Comparison of ENCODE assay signal across 36 cellular contexts in the genomic region with DNA sequence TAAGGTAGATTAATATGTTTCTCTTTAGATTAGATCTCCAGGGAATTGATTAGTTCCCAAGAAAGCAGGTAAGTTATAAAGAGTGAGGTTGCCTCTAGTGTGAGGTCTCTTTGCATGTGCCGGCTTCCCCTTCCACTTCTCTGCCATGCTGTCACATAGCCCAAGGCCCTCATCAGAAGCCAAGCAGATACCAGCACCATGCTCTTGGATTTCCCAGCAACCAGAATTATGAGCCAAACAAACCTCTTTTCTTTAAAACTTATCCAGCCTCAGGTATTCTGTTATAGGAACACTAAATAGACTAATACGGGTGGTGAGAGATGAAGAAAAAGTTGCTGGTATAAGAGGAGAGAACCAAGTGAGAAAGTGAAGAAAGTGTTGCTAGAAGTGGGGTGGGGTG. TPM values are rescaled to one million over a fixed set of nuclear protein-coding genes. Genes with fewer than 3 reads are reported as not detected.
A peak's percentile ranks its signal among the peaks of the same experiment; 100 is the strongest.
DNase-seq lines count a peak whose midpoint lies in the region; ATAC-seq, FAIRE-seq and TF ChIP-seq lines count a peak whose summit lies in the region.
"Had no signal": no experiment of that assay in that cellular context is flagged by ENCODE, and none has a peak within 500 bp of the region (broad histone marks: within the 10 kb centered on the region; RNA-seq: fewer than 3 reads in every experiment).

No MANE protein-coding gene starts in this region.

- dilution Hi-C loops in endothelial cell of umbilical vein (cut with MboI; ENCODE audit: extremely low pct_ligation_motif_present, low sequenced_read_pairs) = no loop called here

- H3K27ac Mint-ChIP-seq in endodermal cell (no peak overlapping the region), endothelial cell (ENCODE audit: unreplicated experiment) (no peak overlapping the region)
- no peak overlapping the region for H3K27ac Mint-ChIP-seq in activated T-helper 1 cell treated with anti-CD3 and anti-CD28 coated beads, Interleukin-12 subunit alpha, Interleukin-12 subunit beta, Interleukin-2, Interleukin-4 antibody, amounts not matched to agents 30 ng/mL and 10 ng/mL and 1 ng/mL, durations not matched to agents 14 hours and 24 hours and 36 hours
- no peak overlapping the region for H3K27ac Mint-ChIP-seq in CD8-positive, alpha-beta T cell
- H3K27ac Mint-ChIP-seq: B cell; CD4-positive, alpha-beta memory T cell; CD4-positive, alpha-beta T cell; CD4-positive, CD25-positive, alpha-beta regulatory T cell; CD8-positive, alpha-beta memory T cell had no signal

- DNase-seq in endodermal cell (no peak), endothelial cell (ENCODE audit: low spot score) (no peak), endothelial cell of umbilical vein (ENCODE audit: low read depth, low spot score) (no peak), trophoblast cell (peak; percentile 61 to 86), dermis blood vessel endothelial cell (no peak), NCI-H1930 (lab: John Stamatoyannopoulos, UW) (no peak)
- no peak for DNase-seq in activated T-helper 1 cell treated with anti-CD3 and anti-CD28 coated beads, Interleukin-12 subunit alpha, Interleukin-12 subunit beta, Interleukin-2, Interleukin-4 antibody, amounts not matched to agents 30 ng/mL and 10 ng/mL and 1 ng/mL, durations not matched to agents 14 hours and 24 hours and 36 hours (ENCODE audit: low spot score)
- DNase-seq in CD8-positive, alpha-beta T cell = no peak
- DNase-seq: 8988T; ACHN; AML-193; BE2C; C1 segment of cervical spinal cord; Caco-2; Calu3; CD4-positive, alpha-beta memory T cell; CD4-positive, alpha-beta T cell; CD4-positive, CD25-positive, alpha-beta regulatory T cell; CD8-positive, alpha-beta memory T cell; COR-L47; DMS 273 treated with DMSO at 0.1 percent for 48 hours; DMS153; DMS53; DMS79; DMS79 treated with DMSO at 0.1 percent for 48 hours; DND-41; EL had no signal

- TF ChIP-seq CTCF in endodermal cell (conservative IDR thresholded peaks at IDR 0.05) (no peak), endothelial cell (IDR thresholded peaks at IDR 0.05; ENCODE audit: unreplicated experiment) (no peak), endothelial cell of umbilical vein (IDR thresholded peaks at IDR 0.05; ENCODE audit: extremely low read depth in 1 of 2, insufficient read depth in 1 of 2, low read depth in 1 of 2, low read length in 2 of 2) (no peak)
- no peak for TF ChIP-seq CTCF in CD8-positive, alpha-beta T cell (IDR thresholded peaks at IDR 0.05)

- intact Hi-C loops in endothelial cell of umbilical vein (cut with micrococcal nuclease) = no loop called here
- intact Hi-C loops in activated T-helper 1 cell treated with anti-CD3 and anti-CD28 coated beads, Interleukin-12 subunit alpha, Interleukin-12 subunit beta, Interleukin-2, Interleukin-4 antibody, amounts not matched to agents 30 ng/mL and 10 ng/mL and 1 ng/mL, durations not matched to agents 14 hours and 24 hours and 36 hours (cut with micrococcal nuclease) = no loop called here
- intact Hi-C loops in CD8-positive, alpha-beta T cell (cut with DNase I, micrococcal nuclease) = no loop called here

- WGBS in endodermal cell (ENCODE audit: insufficient coverage in 1 of 2, insufficient read length in 1 of 2), 2 experiments = 94 to 100% methylated on average over 1 to 2 of the region's 2 CpGs
- WGBS in trophoblast cell (ENCODE audit: extremely low coverage, insufficient coverage, insufficient read length) = no CpG with 5 or more reads among the region's 2 CpGs

- H4K12ac ChIP-seq in trophoblast cell (ENCODE audit: low read depth, low read length) = no peak overlapping the region

- no peak overlapping the region for H2BK120ac ChIP-seq in trophoblast cell (ENCODE audit: insufficient read depth, low read length, poor library complexity)

- H3K9me3 Mint-ChIP-seq in endodermal cell (peaks cover 17% of the 10 kb centered on the region), endothelial cell (ENCODE audit: unreplicated experiment) (no peaks in the 10 kb centered on the region)
- peaks cover 4% of the 10 kb centered on the region for H3K9me3 Mint-ChIP-seq in activated T-helper 1 cell treated with anti-CD3 and anti-CD28 coated beads, Interleukin-12 subunit alpha, Interleukin-12 subunit beta, Interleukin-2, Interleukin-4 antibody, amounts not matched to agents 30 ng/mL and 10 ng/mL and 1 ng/mL, durations not matched to agents 14 hours and 24 hours and 36 hours
- H3K9me3 Mint-ChIP-seq in CD8-positive, alpha-beta T cell = peaks cover 3% of the 10 kb centered on the region
- H3K9me3 Mint-ChIP-seq: CD4-positive, alpha-beta T cell had no signal

- no peak for ATAC-seq in CD8-positive, alpha-beta T cell
- ATAC-seq: A549 had no signal

- H2AFZ ChIP-seq in endothelial cell of umbilical vein (ENCODE audit: low read depth, low read length) (no peak overlapping the region), trophoblast cell (ENCODE audit: insufficient read depth, low read length, poor library complexity) (no peak overlapping the region)

- H3K4me3 Mint-ChIP-seq in endodermal cell (no peak overlapping the region), endothelial cell (ENCODE audit: unreplicated experiment) (peak overlapping the region; percentile 2)
- H3K4me3 Mint-ChIP-seq in activated T-helper 1 cell treated with anti-CD3 and anti-CD28 coated beads, Interleukin-12 subunit alpha, Interleukin-12 subunit beta, Interleukin-2, Interleukin-4 antibody, amounts not matched to agents 30 ng/mL and 10 ng/mL and 1 ng/mL, durations not matched to agents 14 hours and 24 hours and 36 hours = no peak overlapping the region
- H3K4me3 Mint-ChIP-seq in CD8-positive, alpha-beta T cell = no peak overlapping the region
- H3K4me3 Mint-ChIP-seq: B cell; CD14-positive monocyte; CD4-positive, alpha-beta memory T cell; CD4-positive, alpha-beta T cell; CD4-positive, CD25-positive, alpha-beta regulatory T cell; CD8-positive, alpha-beta memory T cell had no signal

- no peak overlapping the region for H3K4ac ChIP-seq in trophoblast cell (ENCODE audit: low read depth, low read length)

- no peak overlapping the region for H2BK5ac ChIP-seq in trophoblast cell (ENCODE audit: low read depth, low read length, poor library complexity)

- CTCF ChIA-PET in endothelial cell of umbilical vein (lab: Charles Lee) = no interaction called here
- CTCF ChIA-PET in CD8-positive, alpha-beta T cell (lab: Charles Lee) = no interaction called here

- H4K8ac ChIP-seq in trophoblast cell (ENCODE audit: low read depth, low read length) = no peak overlapping the region

- no peak overlapping the region for H3K9ac ChIP-seq in endodermal cell (ENCODE audit: extremely low read depth, low read length, poor library complexity, severe bottlenecking)
- H3K9ac ChIP-seq in endothelial cell of umbilical vein (replicated peaks; ENCODE audit: extremely low read depth, insufficient read depth, low read length) = no peak overlapping the region
- H3K9ac ChIP-seq in trophoblast cell (ENCODE audit: low read length) = no peak overlapping the region
- H3K9ac ChIP-seq: BLaER1; BLaER1 treated with 17β-estradiol and CSF1 and Interleukin-3, amounts not matched to agents 10 nM and 100 nM had no signal

- no peaks in the 10 kb centered on the region for H3K27me3 ChIP-seq in endodermal cell (ENCODE audit: control insufficient read depth, insufficient read depth, low read length, poor library complexity, severe bottlenecking)
- H3K27me3 ChIP-seq in endothelial cell of umbilical vein (ENCODE audit: control insufficient read depth in 2 of 2, insufficient read depth in 2 of 2, low read length in 2 of 2) = no peaks in the 10 kb centered on the region
- no peaks in the 10 kb centered on the region for H3K27me3 ChIP-seq in trophoblast cell (ENCODE audit: insufficient read depth, low read length)
- H3K27me3 ChIP-seq in CD8-positive, alpha-beta T cell (ENCODE audit: insufficient read depth, low read length) = no peaks in the 10 kb centered on the region
- H3K27me3 ChIP-seq: BE2C; BLaER1; BLaER1 treated with 17β-estradiol and CSF1 and Interleukin-3, amounts not matched to agents 10 nM and 100 nM had no signal

- no peak overlapping the region for H3K18ac ChIP-seq in trophoblast cell (ENCODE audit: low read length)

- no TSS peak for BruUV-seq in endothelial cell of umbilical vein (replicated peaks; lab: Mats Ljungman, UMichigan)

- POLR2A ChIA-PET in endothelial cell of umbilical vein (lab: Charles Lee) = no interaction called here
- POLR2A ChIA-PET in CD8-positive, alpha-beta T cell (lab: Charles Lee) = no interaction called here

- H3K27me3 Mint-ChIP-seq in endodermal cell (ENCODE audit: insufficient read depth) (no peaks in the 10 kb centered on the region), endothelial cell (ENCODE audit: unreplicated experiment) (no peaks in the 10 kb centered on the region)
- peaks cover 3% of the 10 kb centered on the region for H3K27me3 Mint-ChIP-seq in activated T-helper 1 cell treated with anti-CD3 and anti-CD28 coated beads, Interleukin-12 subunit alpha, Interleukin-12 subunit beta, Interleukin-2, Interleukin-4 antibody, amounts not matched to agents 30 ng/mL and 10 ng/mL and 1 ng/mL, durations not matched to agents 14 hours and 24 hours and 36 hours (ENCODE audit: insufficient read depth)
- H3K27me3 Mint-ChIP-seq in CD8-positive, alpha-beta T cell (ENCODE audit: low read depth) = no peaks in the 10 kb centered on the region
- H3K27me3 Mint-ChIP-seq: B cell; CD4-positive, alpha-beta T cell; CD4-positive, CD25-positive, alpha-beta regulatory T cell had no signal

- no peak overlapping the region for H4K91ac ChIP-seq in trophoblast cell (ENCODE audit: low read depth, low read length)

- H3K79me1 ChIP-seq in trophoblast cell (ENCODE audit: low read length) = no peaks in the 10 kb centered on the region

- H2BK12ac ChIP-seq in trophoblast cell (ENCODE audit: low read length) = no peak overlapping the region

- no peak overlapping the region for H3K14ac ChIP-seq in trophoblast cell (ENCODE audit: low read length)

- H3K4me1 Mint-ChIP-seq in endodermal cell = peaks cover 15% of the 10 kb centered on the region
- no peaks in the 10 kb centered on the region for H3K4me1 Mint-ChIP-seq in endothelial cell (ENCODE audit: unreplicated experiment)
- H3K4me1 Mint-ChIP-seq in activated T-helper 1 cell treated with anti-CD3 and anti-CD28 coated beads, Interleukin-12 subunit alpha, Interleukin-12 subunit beta, Interleukin-2, Interleukin-4 antibody, amounts not matched to agents 30 ng/mL and 10 ng/mL and 1 ng/mL, durations not matched to agents 14 hours and 24 hours and 36 hours (ENCODE audit: low read depth) = no peaks in the 10 kb centered on the region
- no peaks in the 10 kb centered on the region for H3K4me1 Mint-ChIP-seq in CD8-positive, alpha-beta T cell (ENCODE audit: low read depth)
- H3K4me1 Mint-ChIP-seq: B cell; CD14-positive monocyte; CD4-positive, alpha-beta memory T cell; CD4-positive, CD25-positive, alpha-beta regulatory T cell; CD8-positive, alpha-beta memory T cell had no signal

- H3K36me3 Mint-ChIP-seq in endodermal cell (ENCODE audit: low read depth) = peaks cover 51% of the 10 kb centered on the region
- H3K36me3 Mint-ChIP-seq in endothelial cell (ENCODE audit: low read depth, unreplicated experiment) = peaks cover 22% of the 10 kb centered on the region
- no peaks in the 10 kb centered on the region for H3K36me3 Mint-ChIP-seq in activated T-helper 1 cell treated with anti-CD3 and anti-CD28 coated beads, Interleukin-12 subunit alpha, Interleukin-12 subunit beta, Interleukin-2, Interleukin-4 antibody, amounts not matched to agents 30 ng/mL and 10 ng/mL and 1 ng/mL, durations not matched to agents 14 hours and 24 hours and 36 hours (ENCODE audit: low read depth)
- no peaks in the 10 kb centered on the region for H3K36me3 Mint-ChIP-seq in CD8-positive, alpha-beta T cell
- H3K36me3 Mint-ChIP-seq: CD4-positive, alpha-beta memory T cell; CD4-positive, CD25-positive, alpha-beta regulatory T cell; CD8-positive, alpha-beta memory T cell had no signal

- H3K9me3 ChIP-seq in endodermal cell (ENCODE audit: control insufficient read depth, low read length) (peaks cover 23% of the 10 kb centered on the region), endothelial cell of umbilical vein (replicated peaks; ENCODE audit: control insufficient read depth, insufficient read depth, low read length) (no peaks in the 10 kb centered on the region), trophoblast cell (ENCODE audit: insufficient read depth, low read depth, low read length) (no peaks in the 10 kb centered on the region)
- H3K9me3 ChIP-seq in CD8-positive, alpha-beta T cell (ENCODE audit: low read length) = no peaks in the 10 kb centered on the region
- H3K9me3 ChIP-seq: BE2C had no signal

- TF ChIP-seq POLR2A in endothelial cell of umbilical vein (IDR thresholded peaks at IDR 0.05; ENCODE audit: low read depth, low read length) = no peak

- H2AK5ac ChIP-seq in trophoblast cell (ENCODE audit: low read length) = no peak overlapping the region

- H3K79me2 ChIP-seq in endothelial cell of umbilical vein (ENCODE audit: control insufficient read depth, insufficient read depth, low read length) (peaks cover 100% of the 10 kb centered on the region), trophoblast cell (ENCODE audit: control insufficient read depth, insufficient read depth, low read length, poor library complexity) (peaks cover 2% of the 10 kb centered on the region)

- H3K27ac ChIP-seq in endodermal cell (ENCODE audit: low read depth, low read length) (no peak overlapping the region), endothelial cell of umbilical vein (ENCODE audit: insufficient read depth, low read depth, low read length) (no peak overlapping the region), trophoblast cell (ENCODE audit: low read depth, low read length) (no peak overlapping the region)
- H3K27ac ChIP-seq in CD8-positive, alpha-beta T cell (ENCODE audit: low read depth, low read length) = no peak overlapping the region
- H3K27ac ChIP-seq: 22Rv1; A549; BLaER1; BLaER1 treated with 17β-estradiol and CSF1 and Interleukin-3, amounts not matched to agents 10 nM and 100 nM; C4-2B had no signal

- FAIRE-seq in endothelial cell of umbilical vein (lab: Jason Lieb, UNC) = no peak
- FAIRE-seq: A204.1, A549, D721Med had no signal

- H3K4me3 ChIP-seq in endodermal cell (ENCODE audit: low read length) (peak overlapping the region; percentile 10), endothelial cell of umbilical vein (replicated peaks in 1 of 3; ENCODE audit: insufficient read depth in 1 of 3, low read depth in 1 of 3, low read length in 3 of 3) (no peak overlapping the region), trophoblast cell (ENCODE audit: low read depth, low read length) (no peak overlapping the region)
- no peak overlapping the region for H3K4me3 ChIP-seq in CD8-positive, alpha-beta T cell (ENCODE audit: low read depth, low read length)
- H3K4me3 ChIP-seq: A549; BLaER1; BLaER1 treated with 17β-estradiol and CSF1 and Interleukin-3, amounts not matched to agents 10 nM and 100 nM had no signal

- no peak overlapping the region for H3K4me2 ChIP-seq in endothelial cell of umbilical vein (ENCODE audit: insufficient read depth, low read length)
- H3K4me2 ChIP-seq in trophoblast cell (ENCODE audit: low read length) = no peak overlapping the region
- H3K4me2 ChIP-seq: A549; BLaER1; BLaER1 treated with 17β-estradiol and CSF1 and Interleukin-3, amounts not matched to agents 10 nM and 100 nM had no signal

- H3K9me1 ChIP-seq in endothelial cell of umbilical vein (replicated peaks; ENCODE audit: control insufficient read depth, extremely low read depth, insufficient read depth, low read length) = no peaks in the 10 kb centered on the region

- peaks cover 7% of the 10 kb centered on the region for H4K20me1 ChIP-seq in endothelial cell of umbilical vein (replicated peaks; ENCODE audit: control insufficient read depth, extremely low read depth, insufficient read depth, low read length)

- H3K36me3 ChIP-seq in endodermal cell (ENCODE audit: control insufficient read depth, insufficient read depth, low read length) (peaks cover 74% of the 10 kb centered on the region), endothelial cell of umbilical vein (ENCODE audit: control insufficient read depth in 2 of 2, extremely low read depth in 1 of 2, insufficient read depth in 2 of 2, low read length in 2 of 2) (peaks cover 7 to 25% of the 10 kb centered on the region in 2 experiments), trophoblast cell (ENCODE audit: control insufficient read depth in 1 of 2, insufficient read depth in 2 of 2, low read length in 2 of 2) (peaks cover 6 to 9% of the 10 kb centered on the region in 2 experiments)
- no peaks in the 10 kb centered on the region for H3K36me3 ChIP-seq in CD8-positive, alpha-beta T cell (ENCODE audit: insufficient read depth, low read length)

- H3K4me1 ChIP-seq in endodermal cell (ENCODE audit: control insufficient read depth, insufficient read depth, low read length) = peaks cover 4% of the 10 kb centered on the region
- H3K4me1 ChIP-seq in endothelial cell of umbilical vein (ENCODE audit: control insufficient read depth, extremely low read depth, insufficient read depth, low read length) = peaks cover 5% of the 10 kb centered on the region
- peaks cover 2 to 3% of the 10 kb centered on the region in 2 experiments for H3K4me1 ChIP-seq in trophoblast cell (ENCODE audit: control insufficient read depth in 1 of 2, insufficient read depth in 2 of 2, low read length in 2 of 2)
- H3K4me1 ChIP-seq in CD8-positive, alpha-beta T cell (ENCODE audit: insufficient read depth, low read length) = no peaks in the 10 kb centered on the region
- H3K4me1 ChIP-seq: A549, BE2C, BLaER1, Caco-2 had no signal

- no peak overlapping the region for H3K23ac ChIP-seq in trophoblast cell (ENCODE audit: low read length)

RNA-seq across cellular contexts. Expression of a gene that starts 15.1 kb away (rescaled TPM):
- total RNA-seq in endodermal cell (10 to 100 TPM; 21.1 to 23.1 TPM), endothelial cell (ENCODE audit: unreplicated experiment) (39.1 TPM), endothelial cell of umbilical vein (63.6 and 68.9 TPM in 2 replicates), dermis blood vessel endothelial cell (60.9 and 89.9 TPM in 2 replicates)
- 28.6 TPM for polyA plus RNA-seq in endodermal cell (2013, experiment 1 of 2)
- polyA plus RNA-seq in endodermal cell (2013, experiment 2 of 2) = 31.0 TPM
- polyA plus RNA-seq in endothelial cell of umbilical vein = 19.7 and 24.5 TPM in 2 replicates
- polyA plus RNA-seq in endothelial cell of umbilical vein (2011; cell fraction: cytosol; rRNA removed) = 24.0 and 25.2 TPM in 2 replicates
- polyA plus RNA-seq in endothelial cell of umbilical vein (2011; cell fraction: nucleus; rRNA removed) = 57.9 and 77.2 TPM in 2 replicates
- 55.8 and 71.6 TPM in 2 replicates for polyA plus RNA-seq in endothelial cell of umbilical vein (2012)
- polyA minus RNA-seq in endothelial cell of umbilical vein = 177 and 203 TPM in 2 replicates
- polyA minus RNA-seq in endothelial cell of umbilical vein (2011; cell fraction: cytosol; rRNA and poly(A)+ RNA removed) = 10.4 TPM
- 183 and 257 TPM in 2 replicates for polyA minus RNA-seq in endothelial cell of umbilical vein (2011; cell fraction: nucleus; rRNA and poly(A)+ RNA removed)
- polyA plus RNA-seq in trophoblast cell (2013) = 20.4 and 20.9 TPM in 2 replicates
- total RNA-seq in activated T-helper 1 cell treated with anti-CD3 and anti-CD28 coated beads, Interleukin-12 subunit alpha, Interleukin-12 subunit beta, Interleukin-2, Interleukin-4 antibody, amounts not matched to agents 30 ng/mL and 10 ng/mL and 1 ng/mL, durations not matched to agents 14 hours and 24 hours and 36 hours = 0.03 and 0.12 TPM in 2 replicates
- under 1 TPM; 0.11 to 0.22 TPM for total RNA-seq in CD8-positive, alpha-beta T cell

Comparison
In these comparisons a context has a peak if more than half of its experiments do, and no peak if none do; other contexts are left out.
1. DNase-seq: peak in trophoblast cell (2 of 2); none in endodermal cell (single experiment), endothelial cell (single experiment), endothelial cell of umbilical vein (single experiment), activated T-helper 1 cell treated with anti-CD3 and anti-CD28 coated beads, Interleukin-12 subunit alpha, Interleukin-12 subunit beta, Interleukin-2, Interleukin-4 antibody, amounts not matched to agents 30 ng/mL and 10 ng/mL and 1 ng/mL, durations not matched to agents 14 hours and 24 hours and 36 hours (single experiment), CD8-positive, alpha-beta T cell (0 of 7), dermis blood vessel endothelial cell (single experiment) and NCI-H1930 (0 of 2).
2. RNA of a gene that starts 15.1 kb away (total RNA-seq): 63.6 to 68.9 TPM in endothelial cell of umbilical vein, 60.9 to 89.9 TPM in dermis blood vessel endothelial cell, 39.1 TPM in endothelial cell (single experiment) and 21.1 to 23.1 TPM in endodermal cell; 0.11 to 0.22 TPM in CD8-positive, alpha-beta T cell and 0.03 to 0.12 TPM in activated T-helper 1 cell treated with anti-CD3 and anti-CD28 coated beads, Interleukin-12 subunit alpha, Interleukin-12 subunit beta, Interleukin-2, Interleukin-4 antibody, amounts not matched to agents 30 ng/mL and 10 ng/mL and 1 ng/mL, durations not matched to agents 14 hours and 24 hours and 36 hours; every median in the first group is over 10 times any median in the second.